ENCODE assay signal across 8 cellular contexts in genomic region chr11:101436511-101437142, GRCh38.
DNase-seq lines count a peak whose midpoint lies in the region; ATAC-seq and TF ChIP-seq lines count a peak whose summit lies in the region.

No MANE protein-coding gene starts in this region.

- H3K27ac ChIP-seq in SU-DHL-6 (ENCODE audit: low read depth, low read length) (no peak overlapping the region), right cardiac atrium (ENCODE audit: low read length) (no peak overlapping the region), transverse colon (no peak overlapping the region)

- no peak for ATAC-seq in activated CD4-positive, alpha-beta T cell treated with anti-CD3 and anti-CD28 coated beads for 36 hours
- ATAC-seq in right cardiac atrium: no peak
- ATAC-seq in stimulated activated effector memory CD8-positive, alpha-beta T cell treated with anti-CD3 and anti-CD28 coated beads, Interleukin-12 subunit alpha, Interleukin-12 subunit beta, amount 100 ng/mL, for 72 hours: no peak

- H3K4me1 ChIP-seq in right cardiac atrium (ENCODE audit: control insufficient read depth, insufficient read depth, low read length) (peaks cover 2% of the 10 kb centered on the region), transverse colon (no peaks in the 10 kb centered on the region)

- DNase-seq in activated CD4-positive, alpha-beta T cell treated with anti-CD3 and anti-CD28 coated beads for 36 hours: peak; percentile 39
- DNase-seq in activated CD4-positive, alpha-beta T cell treated with anti-CD3 and anti-CD28 coated beads, Interleukin-2, amount 50 U/mL, for 1 hour: no peak
- peak; percentile 42 for DNase-seq in Jurkat, Clone E6-1 (ENCODE audit: low read depth, low spot score)
- peak in 2 of 3 donors; percentile 20 to 30 for DNase-seq in right cardiac atrium
- peak; percentile 34 for DNase-seq in transverse colon
- no peak for DNase-seq in stimulated activated effector memory CD8-positive, alpha-beta T cell treated with anti-CD3 and anti-CD28 coated beads, Interleukin-12 subunit alpha, Interleukin-12 subunit beta, amount 100 ng/mL, for 72 hours (ENCODE audit: low spot score in 2 of 2)
- DNase-seq in DMS79 treated with DMSO at 0.1 percent for 48 hours (lab: John Stamatoyannopoulos, UW): no peak

- no peak overlapping the region for H3K4me2 ChIP-seq in SU-DHL-6 (ENCODE audit: low read depth, low read length, poor library complexity, severe bottlenecking)

- no peaks in the 10 kb centered on the region for H3K79me2 ChIP-seq in SU-DHL-6 (ENCODE audit: insufficient read depth, low read length)

- H3K9me3 Mint-ChIP-seq in activated CD4-positive, alpha-beta T cell treated with anti-CD3 and anti-CD28 coated beads for 36 hours (ENCODE audit: low read depth): peaks cover 3% of the 10 kb centered on the region
- H3K9me3 Mint-ChIP-seq in stimulated activated effector memory CD8-positive, alpha-beta T cell treated with anti-CD3 and anti-CD28 coated beads, Interleukin-12 subunit alpha, Interleukin-12 subunit beta, amount 100 ng/mL, for 72 hours: peaks cover 20% of the 10 kb centered on the region

- H3K9me3 ChIP-seq in SU-DHL-6 (ENCODE audit: insufficient read depth, low read length) (no peaks in the 10 kb centered on the region), right cardiac atrium (ENCODE audit: control insufficient read depth, low read length) (no peaks in the 10 kb centered on the region), transverse colon (no peaks in the 10 kb centered on the region)

- POLR2A ChIA-PET in activated CD4-positive, alpha-beta T cell treated with anti-CD3 and anti-CD28 coated beads for 36 hours (lab: Charles Lee): no interaction called here

- H3K36me3 ChIP-seq in SU-DHL-6 (ENCODE audit: low read length) (no peaks in the 10 kb centered on the region), transverse colon (no peaks in the 10 kb centered on the region)

- no peaks in the 10 kb centered on the region for H3K4me1 Mint-ChIP-seq in activated CD4-positive, alpha-beta T cell treated with anti-CD3 and anti-CD28 coated beads for 36 hours
- no peaks in the 10 kb centered on the region for H3K4me1 Mint-ChIP-seq in stimulated activated effector memory CD8-positive, alpha-beta T cell treated with anti-CD3 and anti-CD28 coated beads, Interleukin-12 subunit alpha, Interleukin-12 subunit beta, amount 100 ng/mL, for 72 hours

- H3K27me3 ChIP-seq in SU-DHL-6 (ENCODE audit: low read length) (no peaks in the 10 kb centered on the region), right cardiac atrium (ENCODE audit: control insufficient read depth, insufficient read depth) (no peaks in the 10 kb centered on the region), transverse colon (no peaks in the 10 kb centered on the region)

- H4K20me1 ChIP-seq in SU-DHL-6 (ENCODE audit: low read depth, low read length): no peaks in the 10 kb centered on the region

- no peaks in the 10 kb centered on the region for H3K9me2 ChIP-seq in SU-DHL-6 (replicated peaks; ENCODE audit: insufficient read depth, low read length)

- intact Hi-C loops in activated CD4-positive, alpha-beta T cell treated with anti-CD3 and anti-CD28 coated beads for 36 hours (cut with DNase I, micrococcal nuclease): no loop called here
- intact Hi-C loops in right cardiac atrium (cut with DNase I) (loop anchor here in 3 of 4 donors (5.0 to 10.0 kb wide), 2 partner anchors 452 to 454 kb away; no protein-coding TSS in a partner anchor), transverse colon (cut with DNase I; ENCODE audit: low total_unique reads) (no loop called here)

- TF ChIP-seq CTCF in SU-DHL-6 (IDR thresholded peaks at IDR 0.05; ENCODE audit: insufficient read depth, low read length, poor library complexity, severe bottlenecking): peak; percentile 39
- TF ChIP-seq CTCF in transverse colon (IDR thresholded peaks at IDR 0.05): peak; percentile 44 to 56 (median 52)

- no peak for TF ChIP-seq POLR2A in transverse colon (IDR thresholded peaks at IDR 0.05)

- no peak overlapping the region for H3K27ac Mint-ChIP-seq in activated CD4-positive, alpha-beta T cell treated with anti-CD3 and anti-CD28 coated beads for 36 hours
- no peak overlapping the region for H3K27ac Mint-ChIP-seq in stimulated activated effector memory CD8-positive, alpha-beta T cell treated with anti-CD3 and anti-CD28 coated beads, Interleukin-12 subunit alpha, Interleukin-12 subunit beta, amount 100 ng/mL, for 72 hours

- no peak overlapping the region for H3K4me3 Mint-ChIP-seq in activated CD4-positive, alpha-beta T cell treated with anti-CD3 and anti-CD28 coated beads for 36 hours
- H3K4me3 Mint-ChIP-seq in stimulated activated effector memory CD8-positive, alpha-beta T cell treated with anti-CD3 and anti-CD28 coated beads, Interleukin-12 subunit alpha, Interleukin-12 subunit beta, amount 100 ng/mL, for 72 hours: no peak overlapping the region

- no peak overlapping the region for H3K4me3 ChIP-seq in Jurkat, Clone E6-1 (ENCODE audit: low read length)
- no peak overlapping the region for H3K4me3 ChIP-seq in SU-DHL-6 (ENCODE audit: insufficient read depth, low read length, poor library complexity, severe bottlenecking)
- H3K4me3 ChIP-seq in right cardiac atrium (ENCODE audit: low read length): no peak overlapping the region
- H3K4me3 ChIP-seq in transverse colon: no peak overlapping the region

- H2AFZ ChIP-seq in SU-DHL-6 (ENCODE audit: low read depth, low read length, severe bottlenecking): no peak overlapping the region

- H3K27me3 Mint-ChIP-seq in activated CD4-positive, alpha-beta T cell treated with anti-CD3 and anti-CD28 coated beads for 36 hours: no peaks in the 10 kb centered on the region

- no peaks in the 10 kb centered on the region for H3F3A ChIP-seq in SU-DHL-6 (ENCODE audit: insufficient read depth)

- CTCF ChIA-PET in activated CD4-positive, alpha-beta T cell treated with anti-CD3 and anti-CD28 coated beads for 36 hours (lab: Charles Lee): no interaction called here

- WGBS in right cardiac atrium: 68% methylated on average over 3 of the region's 3 CpGs
- WGBS in transverse colon (ENCODE audit: low coverage in 1 of 2), 2 donors: 56 to 59% methylated on average over 3 of the region's 3 CpGs

- no peak overlapping the region for H3K9ac ChIP-seq in SU-DHL-6 (ENCODE audit: low read length)

- TF ChIP-seq EP300 in transverse colon (IDR thresholded peaks at IDR 0.05; ENCODE audit: low read depth): no peak

- in situ Hi-C loops in transverse colon (cut with MboI; ENCODE audit: low pct_ligation_motif_present in 1 of 4, low pct_unique_long_range_greater_than_20kb in 1 of 4, low sequenced_read_pairs in 3 of 4): loop anchor here in 2 of 4 donors (25.0 kb wide), 2 partner anchors 401 to 576 kb away; no protein-coding TSS in a partner anchor

- no peaks in the 10 kb centered on the region for H3K36me3 Mint-ChIP-seq in activated CD4-positive, alpha-beta T cell treated with anti-CD3 and anti-CD28 coated beads for 36 hours (ENCODE audit: low read depth)
- no peaks in the 10 kb centered on the region for H3K36me3 Mint-ChIP-seq in stimulated activated effector memory CD8-positive, alpha-beta T cell treated with anti-CD3 and anti-CD28 coated beads, Interleukin-12 subunit alpha, Interleukin-12 subunit beta, amount 100 ng/mL, for 72 hours

Comparison
In these comparisons a context has a peak if more than half of its experiments do, and no peak if none do; other contexts are left out.
1. DNase-seq: peak in activated CD4-positive, alpha-beta T cell treated with anti-CD3 and anti-CD28 coated beads for 36 hours (single experiment), Jurkat, Clone E6-1 (single experiment), right cardiac atrium (2 of 3) and transverse colon (single experiment); none in activated CD4-positive, alpha-beta T cell treated with anti-CD3 and anti-CD28 coated beads, Interleukin-2, amount 50 U/mL, for 1 hour (single experiment), stimulated activated effector memory CD8-positive, alpha-beta T cell treated with anti-CD3 and anti-CD28 coated beads, Interleukin-12 subunit alpha, Interleukin-12 subunit beta, amount 100 ng/mL, for 72 hours (0 of 2) and DMS79 treated with DMSO at 0.1 percent for 48 hours (single experiment).
2. intact Hi-C loops: an anchor here in right cardiac atrium (5.0 to 10.0 kb wide); none called in activated CD4-positive, alpha-beta T cell treated with anti-CD3 and anti-CD28 coated beads for 36 hours and transverse colon.